1 cellular context compared by ENCODE assay signal in the genomic region with DNA sequence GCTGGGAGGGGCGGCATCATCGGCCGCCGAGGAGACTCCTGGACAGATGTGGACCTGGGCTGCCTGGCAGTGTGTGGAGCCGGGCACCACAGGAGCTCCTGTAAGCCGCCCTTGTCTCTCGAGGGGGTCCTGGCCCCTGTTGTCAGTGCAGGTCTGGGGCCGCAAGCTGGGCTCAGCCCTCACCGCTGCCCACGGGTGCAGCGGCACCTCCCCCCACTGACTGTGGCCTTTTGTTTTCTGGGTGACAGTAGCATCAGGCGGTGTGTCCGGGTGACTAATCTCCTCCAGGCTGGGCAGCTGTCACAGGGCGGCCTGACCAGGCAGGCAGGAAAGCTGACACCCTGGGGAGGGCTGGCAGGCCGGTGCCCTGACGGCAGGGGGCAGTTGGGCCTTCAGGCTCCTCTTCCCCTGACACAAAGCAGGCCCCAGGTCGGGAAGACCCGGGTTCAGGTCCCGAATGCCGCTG.
TF ChIP-seq lines count a peak whose summit lies in the region.

No MANE protein-coding gene starts in this region.

TF ChIP-seq in A549, 52 proteins besides CTCF, POLR2A, EP300 and RAD21 (continued from another document):
- TF ChIP-seq, protein P1, sequence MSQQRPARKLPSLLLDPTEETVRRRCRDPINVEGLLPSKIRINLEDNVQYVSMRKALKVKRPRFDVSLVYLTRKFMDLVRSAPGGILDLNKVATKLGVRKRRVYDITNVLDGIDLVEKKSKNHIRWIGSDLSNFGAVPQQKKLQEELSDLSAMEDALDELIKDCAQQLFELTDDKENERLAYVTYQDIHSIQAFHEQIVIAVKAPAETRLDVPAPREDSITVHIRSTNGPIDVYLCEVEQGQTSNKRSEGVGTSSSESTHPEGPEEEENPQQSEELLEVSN (IDR thresholded peaks at IDR 0.05; ENCODE audit: borderline replicate concordance, low read depth): no peak
